ENCODE assay signal across 13 cellular contexts in genomic region chr7:107982918-107983389, GRCh38. TPM values are rescaled to one million over a fixed set of nuclear protein-coding genes. Genes with fewer than 3 reads are reported as not detected.
A peak's percentile ranks its signal among the peaks of the same experiment; 100 is the strongest.
DNase-seq lines count a peak whose midpoint lies in the region; ATAC-seq, FAIRE-seq and TF ChIP-seq lines count a peak whose summit lies in the region.
"Had no signal": no experiment of that assay in that cellular context is flagged by ENCODE, and none has a peak within 500 bp of the region (broad histone marks: within the 10 kb centered on the region; RNA-seq: fewer than 3 reads in every experiment).

No MANE protein-coding gene starts in this region.

- TF ChIP-seq CTCF in fibroblast of the aortic adventitia (IDR thresholded peaks at IDR 0.05; ENCODE audit: insufficient read depth, low read length) (peak; percentile 41), Calu3 (IDR thresholded peaks at IDR 0.05; ENCODE audit: unreplicated experiment) (no peak)

- FAIRE-seq in GM19239 (lab: Jason Lieb, UNC), result no peak
- FAIRE-seq: A204.1 had no signal

- no peaks in the 10 kb centered on the region for H3K27me3 Mint-ChIP-seq in Calu3 (ENCODE audit: unreplicated experiment)

- ATAC-seq in HG03571 (IDR thresholded peaks at IDR 0.05; ENCODE audit: unreplicated experiment), result no peak
- ATAC-seq: natural killer cell had no signal

- H3K4me1 Mint-ChIP-seq in Calu3 (ENCODE audit: low read depth, unreplicated experiment), result peaks cover 4% of the 10 kb centered on the region
- H3K4me1 Mint-ChIP-seq: activated B cell treated with CpG ODN at 0.5 μM for 24 hours; activated naive CD8-positive, alpha-beta T cell treated with anti-CD3 and anti-CD28 coated beads, Interleukin-2, amount 10 ng/mL, durations not matched to agents 7 days and 5 days; natural killer cell had no signal

- no peak overlapping the region for H3K4me3 ChIP-seq in fibroblast of the aortic adventitia (ENCODE audit: low read depth, low read length)

- H3K9me3 Mint-ChIP-seq in Calu3 (ENCODE audit: low read depth, unreplicated experiment), result no peaks in the 10 kb centered on the region
- H3K9me3 Mint-ChIP-seq: activated B cell treated with CpG ODN at 0.5 μM for 24 hours; activated naive CD8-positive, alpha-beta T cell treated with anti-CD3 and anti-CD28 coated beads, Interleukin-2, amount 10 ng/mL, durations not matched to agents 7 days and 5 days; natural killer cell had no signal

- DNase-seq in DMS53 (lab: John Stamatoyannopoulos, UW) (peak; percentile 23), DMS53 treated with DMSO at 0.1 percent for 48 hours (lab: John Stamatoyannopoulos, UW; ENCODE audit: unreplicated experiment) (no peak), NCI-H446 treated with DMSO at 0.1 percent for 48 hours (lab: John Stamatoyannopoulos, UW) (peak; percentile 72), fibroblast of the aortic adventitia (ENCODE audit: low read depth) (peak; percentile 77), superior temporal gyrus (ENCODE audit: extremely low spot score) (peak; percentile 10), Calu3 (no peak), GM19239 (ENCODE audit: insufficient read length, low spot score) (no peak)
- DNase-seq: activated B cell treated with CpG ODN at 0.5 μM for 24 hours; activated naive CD8-positive, alpha-beta T cell treated with anti-CD3 and anti-CD28 coated beads, Interleukin-2, amount 10 ng/mL, durations not matched to agents 7 days and 5 days; hippocampal formation; natural killer cell had no signal

- intact Hi-C loops in Calu3 (cut with micrococcal nuclease; ENCODE audit: unreplicated experiment), result no loop called here

- no peak overlapping the region for H3K27ac Mint-ChIP-seq in Calu3 (ENCODE audit: unreplicated experiment)
- H3K27ac Mint-ChIP-seq: activated B cell treated with CpG ODN at 0.5 μM for 24 hours; activated naive CD8-positive, alpha-beta T cell treated with anti-CD3 and anti-CD28 coated beads, Interleukin-2, amount 10 ng/mL, durations not matched to agents 7 days and 5 days; natural killer cell had no signal

- peaks cover 22% of the 10 kb centered on the region for H3K36me3 Mint-ChIP-seq in Calu3 (ENCODE audit: insufficient read depth, unreplicated experiment)
- H3K36me3 Mint-ChIP-seq: activated naive CD8-positive, alpha-beta T cell treated with anti-CD3 and anti-CD28 coated beads, Interleukin-2, amount 10 ng/mL, durations not matched to agents 7 days and 5 days; natural killer cell had no signal

- CTCF ChIA-PET in Calu3 (lab: Charles Lee), result interaction anchor here (0.7 kb wide), 2 partner anchors 49 to 501 kb away, joined by 4 to 5 read pairs; no protein-coding TSS in a partner anchor

- BruUV-seq in Calu3 (replicated peaks; lab: Mats Ljungman, UMichigan), result no TSS peak

- H3K4me3 Mint-ChIP-seq in Calu3 (ENCODE audit: low read depth, unreplicated experiment), result no peak overlapping the region
- H3K4me3 Mint-ChIP-seq: activated B cell treated with CpG ODN at 0.5 μM for 24 hours; activated naive CD8-positive, alpha-beta T cell treated with anti-CD3 and anti-CD28 coated beads, Interleukin-2, amount 10 ng/mL, durations not matched to agents 7 days and 5 days; natural killer cell had no signal

RNA-seq across cellular contexts. Expression of gene LAMB1, which starts 20.0 kb away (rescaled TPM):
- total RNA-seq in fibroblast of the aortic adventitia (ENCODE audit: low replicate concordance) (332 and 467 TPM in 2 replicates), Calu3 (2022) (181 and 240 TPM in 2 replicates)
- total RNA-seq: activated B cell treated with CpG ODN at 0.5 μM for 24 hours; activated naive CD8-positive, alpha-beta T cell treated with anti-CD3 and anti-CD28 coated beads, Interleukin-2, amount 10 ng/mL, durations not matched to agents 7 days and 5 days; natural killer cell had no signal

Comparison
In these comparisons a context has a peak if more than half of its experiments do, and no peak if none do; other contexts are left out.
1. DNase-seq: peak in DMS53 (single experiment), NCI-H446 treated with DMSO at 0.1 percent for 48 hours (single experiment), fibroblast of the aortic adventitia (single experiment) and superior temporal gyrus (single experiment); none in DMS53 treated with DMSO at 0.1 percent for 48 hours (single experiment), Calu3 (single experiment) and GM19239 (single experiment).